Comparison of ENCODE assay signal across 1 cellular context in the genomic region with DNA sequence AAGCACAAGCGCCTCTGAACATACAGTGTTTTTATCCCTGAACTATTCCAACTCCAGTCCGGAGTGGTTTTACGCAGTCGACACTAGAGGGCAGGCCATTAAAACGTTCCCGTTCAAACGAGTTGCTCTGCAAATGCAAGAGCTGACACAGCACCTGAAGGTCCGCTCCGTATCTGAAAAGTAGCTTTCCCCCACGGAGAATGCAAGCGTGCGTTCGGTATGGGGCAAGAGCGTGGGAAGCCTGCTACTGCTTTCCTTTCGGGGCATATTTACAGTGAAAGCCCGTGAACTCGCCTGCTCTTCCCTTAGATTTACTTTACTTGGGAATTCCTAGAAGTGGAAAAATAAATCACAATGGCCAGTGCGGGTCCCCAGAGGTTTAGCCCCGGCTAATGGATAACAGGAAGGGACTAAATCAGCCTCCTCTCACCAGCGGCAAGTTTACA.
TF ChIP-seq lines count a peak whose summit lies in the region.

No MANE protein-coding gene starts in this region.

TF ChIP-seq in K562, 482 proteins besides CTCF, POLR2A, EP300 and RAD21 (continued from another document and continues in another):
- TF ChIP-seq, protein P1, sequence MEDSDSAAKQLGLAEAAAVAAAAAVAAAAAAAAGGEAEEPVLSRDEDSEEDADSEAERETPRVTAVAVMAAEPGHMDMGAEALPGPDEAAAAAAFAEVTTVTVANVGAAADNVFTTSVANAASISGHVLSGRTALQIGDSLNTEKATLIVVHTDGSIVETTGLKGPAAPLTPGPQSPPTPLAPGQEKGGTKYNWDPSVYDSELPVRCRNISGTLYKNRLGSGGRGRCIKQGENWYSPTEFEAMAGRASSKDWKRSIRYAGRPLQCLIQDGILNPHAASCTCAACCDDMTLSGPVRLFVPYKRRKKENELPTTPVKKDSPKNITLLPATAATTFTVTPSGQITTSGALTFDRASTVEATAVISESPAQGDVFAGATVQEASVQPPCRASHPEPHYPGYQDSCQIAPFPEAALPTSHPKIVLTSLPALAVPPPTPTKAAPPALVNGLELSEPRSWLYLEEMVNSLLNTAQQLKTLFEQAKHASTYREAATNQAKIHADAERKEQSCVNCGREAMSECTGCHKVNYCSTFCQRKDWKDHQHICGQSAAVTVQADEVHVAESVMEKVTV (CRISPR knock-in tag; IDR thresholded peaks at IDR 0.05): peak; percentile 85
- TF ChIP-seq ZNF75A (CRISPR knock-in tag; IDR thresholded peaks at IDR 0.05) (no peak), GABPB1 (CRISPR knock-in tag; IDR thresholded peaks at IDR 0.05) (0 out of 2 replicates have a peak, but pooled peaks have one; percentile 23), ZNF316 (IDR thresholded peaks at IDR 0.05) (peak; percentile 81), SMARCE1 (IDR thresholded peaks at IDR 0.05) (0 out of 2 replicates have a peak, but pooled peaks have one; percentile 18), RBM25 (IDR thresholded peaks at IDR 0.05; ENCODE audit: low read depth, low read length, severe bottlenecking) (peak; percentile 60), CREM (IDR thresholded peaks at IDR 0.05; ENCODE audit: low read depth) (peak; percentile 49), ETS2 (tag; IDR thresholded peaks at IDR 0.05; ENCODE audit: borderline replicate concordance, poor library complexity, severe bottlenecking) (no peak), BACH1 (tag; IDR thresholded peaks at IDR 0.05) (peak; percentile 77), MYC (IDR thresholded peaks at IDR 0.05; ENCODE audit: low read depth, low read length) (0 out of 2 replicates have a peak, but pooled peaks have one; percentile 18), MYC (CRISPR knock-in tag; IDR thresholded peaks at IDR 0.05; ENCODE audit: borderline replicate concordance, low read depth) (no peak), BHLHE40 (IDR thresholded peaks at IDR 0.05; ENCODE audit: low read length) (0 out of 2 replicates have a peak, but pooled peaks have one; percentile 16), MAFK (IDR thresholded peaks at IDR 0.05; ENCODE audit: low read length) (peak; percentile 75), DPF2 (IDR thresholded peaks at IDR 0.05) (no peak), TEAD1 (CRISPR knock-in tag; IDR thresholded peaks at IDR 0.05) (peak in 1 of 2 experiments; percentile 39; a peak in 1 of 4 replicates), STAG1 (CRISPR knock-in tag; IDR thresholded peaks at IDR 0.05; ENCODE audit: borderline replicate concordance) (peak; percentile 86; the same call in 1 of the 2 replicates), KLF6 (CRISPR knock-in tag; IDR thresholded peaks at IDR 0.05; ENCODE audit: borderline replicate concordance) (no peak), SAP30 (IDR thresholded peaks at IDR 0.05; ENCODE audit: borderline replicate concordance, insufficient read depth, low read depth, low read length, poor library complexity, severe bottlenecking) (no peak), CXXC5 (CRISPR knock-in tag; IDR thresholded peaks at IDR 0.05) (no peak; the same call in 1 of the 2 replicates), MAFG (tag; conservative IDR thresholded peaks at IDR 0.05) (peak; percentile 87), TBL1XR1 (IDR thresholded peaks at IDR 0.05; ENCODE audit: low read length in 2 of 2) (peak in 1 of 2 experiments; percentile 27; a peak in 1 of 4 replicates), ZEB2 (IDR thresholded peaks at IDR 0.05) (no peak), ZNF24 (IDR thresholded peaks at IDR 0.05) (peak; percentile 20; the same call in 1 of the 2 replicates), ZNF695 (CRISPR knock-in tag; IDR thresholded peaks at IDR 0.05) (no peak), CHD1 (IDR thresholded peaks at IDR 0.05; ENCODE audit: low read length) (no peak), RCOR1 (IDR thresholded peaks at IDR 0.05; ENCODE audit: borderline replicate concordance in 1 of 2, low read depth in 2 of 2, low read length in 2 of 2) (0 out of 4 replicates have a peak, but pooled peaks of 1 of the 2 experiments have one; percentile 16), CEBPG (CRISPR knock-in tag; IDR thresholded peaks at IDR 0.05) (no peak), CEBPG (tag; conservative IDR thresholded peaks at IDR 0.05 in 1 of 2, IDR thresholded peaks at IDR 0.05 in 1 of 2) (0 out of 4 replicates have a peak, but pooled peaks of 1 of the 2 experiments have one; percentile 14), KAT7 (CRISPR knock-in tag; IDR thresholded peaks at IDR 0.05; ENCODE audit: borderline replicate concordance) (no peak), RB1 (IDR thresholded peaks at IDR 0.05; ENCODE audit: low read depth) (0 out of 2 replicates have a peak, but pooled peaks have one; percentile 29), ZFP36 (IDR thresholded peaks at IDR 0.05; ENCODE audit: low read depth, low read length, partially characterized antibody) (peak; percentile 94), SOX6 (IDR thresholded peaks at IDR 0.05) (0 out of 2 replicates have a peak, but pooled peaks have one; percentile 37), MAFF (IDR thresholded peaks at IDR 0.05; ENCODE audit: low read length) (peak; percentile 65; the same call in 1 of the 2 replicates), ZNF134 (CRISPR knock-in tag; conservative IDR thresholded peaks at IDR 0.05) (0 out of 2 replicates have a peak, but pooled peaks have one; percentile 12), ZNF263 (CRISPR knock-in tag; IDR thresholded peaks at IDR 0.05; ENCODE audit: borderline replicate concordance) (peak; percentile 15; the same call in 1 of the 2 replicates), ZNF57 (CRISPR knock-in tag; IDR thresholded peaks at IDR 0.05) (no peak), FOXA1 (IDR thresholded peaks at IDR 0.05; ENCODE audit: borderline replicate concordance) (no peak), CBX3 (IDR thresholded peaks at IDR 0.05; ENCODE audit: borderline replicate concordance in 1 of 2, low read length in 2 of 2) (peak in 1 of 2 experiments; percentile 87; a peak in 1 of 3 replicates), L3MBTL2 (IDR thresholded peaks at IDR 0.05) (0 out of 2 replicates have a peak, but pooled peaks have one; percentile 14), GABPA (tag; conservative IDR thresholded peaks at IDR 0.05; ENCODE audit: low read depth) (no peak), TRIM28 (IDR thresholded peaks at IDR 0.05) (no peak), MXI1 (IDR thresholded peaks at IDR 0.05; ENCODE audit: low read depth, low read length) (no peak), CTBP1 (IDR thresholded peaks at IDR 0.05; ENCODE audit: borderline replicate concordance) (peak; percentile 51; the same call in 1 of the 2 replicates), TEAD4 (IDR thresholded peaks at IDR 0.05; ENCODE audit: low read length) (0 out of 2 replicates have a peak, but pooled peaks have one; percentile 17), TEAD4 (CRISPR knock-in tag; IDR thresholded peaks at IDR 0.05; ENCODE audit: borderline replicate concordance) (no peak), MAZ (CRISPR knock-in tag; conservative IDR thresholded peaks at IDR 0.05 in 1 of 2, IDR thresholded peaks at IDR 0.05 in 1 of 2) (peak in 1 of 2 experiments; percentile 31; a peak in 1 of 4 replicates), SIRT6 (IDR thresholded peaks at IDR 0.05; ENCODE audit: low read depth, low read length) (no peak), MTA3 (IDR thresholded peaks at IDR 0.05; ENCODE audit: borderline replicate concordance) (no peak), CSDE1 (IDR thresholded peaks at IDR 0.05) (no peak), SREBF1 (IDR thresholded peaks at IDR 0.05; ENCODE audit: borderline replicate concordance, low read depth, low read length) (no peak)
- TF ChIP-seq, protein P2, sequence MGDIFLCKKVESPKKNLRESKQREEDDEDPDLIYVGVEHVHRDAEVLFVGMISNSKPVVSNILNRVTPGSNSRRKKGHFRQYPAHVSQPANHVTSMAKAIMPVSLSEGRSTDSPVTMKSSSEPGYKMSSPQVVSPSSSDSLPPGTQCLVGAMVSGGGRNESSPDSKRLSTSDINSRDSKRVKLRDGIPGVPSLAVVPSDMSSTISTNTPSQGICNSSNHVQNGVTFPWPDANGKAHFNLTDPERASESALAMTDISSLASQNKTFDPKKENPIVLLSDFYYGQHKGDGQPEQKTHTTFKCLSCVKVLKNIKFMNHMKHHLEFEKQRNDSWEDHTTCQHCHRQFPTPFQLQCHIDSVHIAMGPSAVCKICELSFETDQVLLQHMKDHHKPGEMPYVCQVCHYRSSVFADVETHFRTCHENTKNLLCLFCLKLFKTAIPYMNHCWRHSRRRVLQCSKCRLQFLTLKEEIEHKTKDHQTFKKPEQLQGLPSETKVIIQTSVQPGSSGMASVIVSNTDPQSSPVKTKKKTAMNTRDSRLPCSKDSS (IDR thresholded peaks at IDR 0.05; ENCODE audit: low read depth, partially characterized antibody): no peak
- TF ChIP-seq, protein P3, sequence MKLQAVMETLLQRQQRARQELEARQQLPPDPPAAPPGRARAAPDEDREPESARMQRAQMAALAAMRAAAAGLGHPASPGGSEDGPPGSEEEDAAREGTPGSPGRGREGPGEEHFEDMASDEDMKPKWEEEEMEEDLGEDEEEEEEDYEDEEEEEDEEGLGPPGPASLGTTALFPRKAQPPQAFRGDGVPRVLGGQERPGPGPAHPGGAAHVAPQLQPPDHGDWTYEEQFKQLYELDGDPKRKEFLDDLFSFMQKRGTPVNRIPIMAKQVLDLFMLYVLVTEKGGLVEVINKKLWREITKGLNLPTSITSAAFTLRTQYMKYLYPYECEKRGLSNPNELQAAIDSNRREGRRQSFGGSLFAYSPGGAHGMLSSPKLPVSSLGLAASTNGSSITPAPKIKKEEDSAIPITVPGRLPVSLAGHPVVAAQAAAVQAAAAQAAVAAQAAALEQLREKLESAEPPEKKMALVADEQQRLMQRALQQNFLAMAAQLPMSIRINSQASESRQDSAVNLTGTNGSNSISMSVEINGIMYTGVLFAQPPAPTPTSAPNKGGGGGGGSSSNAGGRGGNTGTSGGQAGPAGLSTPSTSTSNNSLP (IDR thresholded peaks at IDR 0.05; ENCODE audit: borderline replicate concordance, low read depth, low read length): no peak
- TF ChIP-seq, protein P4, sequence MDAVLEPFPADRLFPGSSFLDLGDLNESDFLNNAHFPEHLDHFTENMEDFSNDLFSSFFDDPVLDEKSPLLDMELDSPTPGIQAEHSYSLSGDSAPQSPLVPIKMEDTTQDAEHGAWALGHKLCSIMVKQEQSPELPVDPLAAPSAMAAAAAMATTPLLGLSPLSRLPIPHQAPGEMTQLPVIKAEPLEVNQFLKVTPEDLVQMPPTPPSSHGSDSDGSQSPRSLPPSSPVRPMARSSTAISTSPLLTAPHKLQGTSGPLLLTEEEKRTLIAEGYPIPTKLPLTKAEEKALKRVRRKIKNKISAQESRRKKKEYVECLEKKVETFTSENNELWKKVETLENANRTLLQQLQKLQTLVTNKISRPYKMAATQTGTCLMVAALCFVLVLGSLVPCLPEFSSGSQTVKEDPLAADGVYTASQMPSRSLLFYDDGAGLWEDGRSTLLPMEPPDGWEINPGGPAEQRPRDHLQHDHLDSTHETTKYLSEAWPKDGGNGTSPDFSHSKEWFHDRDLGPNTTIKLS (IDR thresholded peaks at IDR 0.05; ENCODE audit: borderline replicate concordance, low read depth): no peak
- TF ChIP-seq, protein P5, sequence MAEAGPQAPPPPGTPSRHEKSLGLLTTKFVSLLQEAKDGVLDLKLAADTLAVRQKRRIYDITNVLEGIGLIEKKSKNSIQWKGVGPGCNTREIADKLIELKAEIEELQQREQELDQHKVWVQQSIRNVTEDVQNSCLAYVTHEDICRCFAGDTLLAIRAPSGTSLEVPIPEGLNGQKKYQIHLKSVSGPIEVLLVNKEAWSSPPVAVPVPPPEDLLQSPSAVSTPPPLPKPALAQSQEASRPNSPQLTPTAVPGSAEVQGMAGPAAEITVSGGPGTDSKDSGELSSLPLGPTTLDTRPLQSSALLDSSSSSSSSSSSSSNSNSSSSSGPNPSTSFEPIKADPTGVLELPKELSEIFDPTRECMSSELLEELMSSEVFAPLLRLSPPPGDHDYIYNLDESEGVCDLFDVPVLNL (CRISPR knock-in tag; IDR thresholded peaks at IDR 0.05; ENCODE audit: low read depth): no peak
- TF ChIP-seq, protein P6, sequence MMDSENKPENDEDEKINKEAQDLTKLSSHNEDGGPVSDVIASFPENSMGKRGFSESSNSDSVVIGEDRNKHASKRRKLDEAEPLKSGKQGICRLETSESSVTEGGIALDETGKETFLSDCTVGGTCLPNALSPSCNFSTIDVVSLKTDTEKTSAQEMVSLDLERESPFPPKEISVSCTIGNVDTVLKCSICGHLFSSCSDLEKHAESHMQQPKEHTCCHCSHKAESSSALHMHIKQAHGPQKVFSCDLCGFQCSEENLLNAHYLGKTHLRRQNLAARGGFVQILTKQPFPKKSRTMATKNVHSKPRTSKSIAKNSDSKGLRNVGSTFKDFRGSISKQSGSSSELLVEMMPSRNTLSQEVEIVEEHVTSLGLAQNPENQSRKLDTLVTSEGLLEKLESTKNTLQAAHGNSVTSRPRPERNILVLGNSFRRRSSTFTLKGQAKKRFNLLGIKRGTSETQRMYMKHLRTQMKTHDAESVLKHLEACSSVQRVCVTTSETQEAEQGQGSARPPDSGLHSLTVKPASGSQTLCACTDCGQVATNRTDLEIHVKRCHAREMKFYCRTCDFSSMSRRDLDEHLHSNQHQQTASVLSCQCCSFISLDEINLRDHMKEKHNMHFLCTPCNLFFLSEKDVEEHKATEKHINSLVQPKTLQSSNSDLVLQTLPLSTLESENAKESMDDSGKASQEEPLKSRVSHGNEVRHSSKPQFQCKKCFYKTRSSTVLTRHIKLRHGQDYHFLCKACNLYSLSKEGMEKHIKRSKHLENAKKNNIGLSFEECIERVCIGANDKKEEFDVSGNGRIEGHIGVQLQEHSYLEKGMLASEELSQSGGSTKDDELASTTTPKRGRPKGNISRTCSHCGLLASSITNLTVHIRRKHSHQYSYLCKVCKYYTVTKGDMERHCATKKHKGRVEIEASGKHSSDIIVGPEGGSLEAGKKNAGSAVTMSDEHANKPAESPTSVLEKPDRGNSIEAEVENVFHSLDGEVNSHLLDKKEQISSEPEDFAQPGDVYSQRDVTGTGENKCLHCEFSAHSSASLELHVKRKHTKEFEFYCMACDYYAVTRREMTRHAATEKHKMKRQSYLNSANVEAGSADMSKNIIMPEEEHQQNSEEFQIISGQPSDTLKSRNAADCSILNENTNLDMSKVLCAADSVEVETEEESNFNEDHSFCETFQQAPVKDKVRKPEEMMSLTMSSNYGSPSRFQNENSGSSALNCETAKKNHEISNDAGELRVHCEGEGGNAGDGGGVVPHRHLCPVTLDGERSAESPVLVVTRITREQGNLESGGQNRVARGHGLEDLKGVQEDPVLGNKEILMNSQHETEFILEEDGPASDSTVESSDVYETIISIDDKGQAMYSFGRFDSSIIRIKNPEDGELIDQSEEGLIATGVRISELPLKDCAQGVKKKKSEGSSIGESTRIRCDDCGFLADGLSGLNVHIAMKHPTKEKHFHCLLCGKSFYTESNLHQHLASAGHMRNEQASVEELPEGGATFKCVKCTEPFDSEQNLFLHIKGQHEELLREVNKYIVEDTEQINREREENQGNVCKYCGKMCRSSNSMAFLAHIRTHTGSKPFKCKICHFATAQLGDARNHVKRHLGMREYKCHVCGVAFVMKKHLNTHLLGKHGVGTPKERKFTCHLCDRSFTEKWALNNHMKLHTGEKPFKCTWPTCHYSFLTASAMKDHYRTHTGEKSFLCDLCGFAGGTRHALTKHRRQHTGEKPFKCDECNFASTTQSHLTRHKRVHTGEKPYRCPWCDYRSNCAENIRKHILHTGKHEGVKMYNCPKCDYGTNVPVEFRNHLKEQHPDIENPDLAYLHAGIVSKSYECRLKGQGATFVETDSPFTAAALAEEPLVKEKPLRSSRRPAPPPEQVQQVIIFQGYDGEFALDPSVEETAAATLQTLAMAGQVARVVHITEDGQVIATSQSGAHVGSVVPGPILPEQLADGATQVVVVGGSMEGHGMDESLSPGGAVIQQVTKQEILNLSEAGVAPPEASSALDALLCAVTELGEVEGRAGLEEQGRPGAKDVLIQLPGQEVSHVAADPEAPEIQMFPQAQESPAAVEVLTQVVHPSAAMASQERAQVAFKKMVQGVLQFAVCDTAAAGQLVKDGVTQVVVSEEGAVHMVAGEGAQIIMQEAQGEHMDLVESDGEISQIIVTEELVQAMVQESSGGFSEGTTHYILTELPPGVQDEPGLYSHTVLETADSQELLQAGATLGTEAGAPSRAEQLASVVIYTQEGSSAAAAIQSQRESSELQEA (IDR thresholded peaks at IDR 0.05; ENCODE audit: low read depth): peak; percentile 52; the same call in 1 of the 2 replicates
